ENCODE assay signal across 31 cellular contexts in the genomic region with DNA sequence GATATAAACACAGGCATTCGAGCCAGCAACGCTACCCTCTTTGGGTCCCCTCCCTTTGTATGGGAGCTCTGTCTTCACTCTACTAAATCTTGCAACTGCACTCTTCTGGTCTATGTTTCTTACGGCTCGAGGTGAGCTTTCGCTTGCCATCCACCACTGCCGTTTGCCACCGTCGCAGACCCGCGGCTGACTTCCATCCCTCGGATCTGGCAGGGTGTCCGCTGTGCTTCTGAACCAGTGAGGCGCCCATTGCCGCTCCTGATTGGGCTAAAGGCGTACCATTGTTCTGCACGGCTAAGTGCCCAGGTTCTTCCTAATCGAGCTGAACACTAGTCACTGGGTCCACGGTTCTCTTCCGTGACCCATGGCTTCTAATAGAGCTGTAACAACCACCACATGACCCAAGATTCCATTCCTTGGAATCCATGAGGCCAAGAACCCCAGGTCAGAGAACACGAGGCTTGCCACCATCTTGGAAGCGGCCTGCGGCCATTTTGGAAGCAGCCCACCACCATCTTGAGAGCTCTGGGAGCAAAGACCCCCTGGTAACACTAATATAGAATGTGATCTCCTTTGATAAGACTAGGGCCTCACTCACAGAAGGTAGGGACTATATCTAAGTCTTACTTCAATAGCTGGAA. TPM values are rescaled to one million over a fixed set of nuclear protein-coding genes. Genes with fewer than 3 reads are reported as not detected.
"Had no signal": no experiment of that assay in that cellular context is flagged by ENCODE, and none has a peak within 500 bp of the region (broad histone marks: within the 10 kb centered on the region; RNA-seq: fewer than 3 reads in every experiment).

No MANE protein-coding gene starts in this region.

- DNase-seq: activated CD4-positive, alpha-beta T cell treated with anti-CD3 and anti-CD28 coated beads for 1 hour; activated CD4-positive, alpha-beta T cell treated with anti-CD3 and anti-CD28 coated beads, Interleukin-2, amount 50 U/mL, for 1 hour; activated CD8-positive, alpha-beta memory T cell treated with anti-CD3 and anti-CD28 coated beads, Interleukin-2, amount 10 ng/mL, durations not matched to agents 7 days and 5 days; activated CD8-positive, alpha-beta T cell treated with anti-CD3 and anti-CD28 coated beads, Interleukin-2, amount 10 ng/mL, durations not matched to agents 7 days and 5 days; activated naive CD8-positive, alpha-beta T cell treated with anti-CD3 and anti-CD28 coated beads, Interleukin-2, amount 50 U/mL, for 24 hours; activated T-cell treated with anti-CD3 and anti-CD28 coated beads, Interleukin-2, amount 50 U/mL, for 48 hours; amygdala; central memory CD4-positive, alpha-beta T cell; endodermal cell; foreskin keratinocyte; heart right ventricle; left ventricle myocardium inferior; mesendoderm; natural killer cell; spleen; stimulated activated naive CD4-positive, alpha-beta T cell; T-helper 2 cell had no signal

- H3K9me3 ChIP-seq: breast epithelium, heart right ventricle, left ventricle myocardium inferior, right atrium auricular region, spleen, suprapubic skin, tibial nerve had no signal

- H3K4me2 ChIP-seq: neural progenitor cell had no signal

- H3K27ac ChIP-seq: breast epithelium, foreskin keratinocyte, heart right ventricle, left ventricle myocardium inferior, neural progenitor cell, right atrium auricular region, spleen, suprapubic skin, tibial nerve had no signal

- ATAC-seq: activated CD8-positive, alpha-beta memory T cell treated with anti-CD3 and anti-CD28 coated beads, Interleukin-2, amount 10 ng/mL, durations not matched to agents 7 days and 5 days; activated CD8-positive, alpha-beta T cell treated with anti-CD3 and anti-CD28 coated beads, Interleukin-2, amount 10 ng/mL, durations not matched to agents 7 days and 5 days; activated naive CD8-positive, alpha-beta T cell treated with anti-CD3 and anti-CD28 coated beads, Interleukin-2, amount 50 U/mL, for 24 hours; esophagus mucosa; foreskin keratinocyte; heart right ventricle; natural killer cell had no signal

- H3K36me3 ChIP-seq: breast epithelium, heart right ventricle, left ventricle myocardium inferior, neural progenitor cell, right atrium auricular region, spleen, suprapubic skin, tibial nerve had no signal

- FAIRE-seq: islet of Langerhans had no signal

- H3K4me3 ChIP-seq: breast epithelium, left ventricle myocardium inferior, lung, neural progenitor cell, right atrium auricular region, suprapubic skin, tibial nerve had no signal

- H3K4me1 ChIP-seq: foreskin keratinocyte had no signal

- H3K9ac ChIP-seq: neural progenitor cell had no signal

RNA-seq across cellular contexts. Expression of gene UBD, which starts 1.0 kb away (rescaled TPM):
- total RNA-seq: activated CD8-positive, alpha-beta T cell treated with anti-CD3 and anti-CD28 coated beads, Interleukin-2, amount 10 ng/mL, durations not matched to agents 7 days and 5 days; endodermal cell; foreskin keratinocyte; left ventricle myocardium inferior; mononuclear cell; natural killer cell; right atrium auricular region; suprapubic skin had no signal
- polyA plus RNA-seq: foreskin keratinocyte had no signal

RNA-seq across cellular contexts. Expression of gene OR2H2, which starts 26.4 kb away (rescaled TPM):
- total RNA-seq: activated CD8-positive, alpha-beta memory T cell treated with anti-CD3 and anti-CD28 coated beads, Interleukin-2, amount 10 ng/mL, durations not matched to agents 7 days and 5 days; activated CD8-positive, alpha-beta T cell treated with anti-CD3 and anti-CD28 coated beads, Interleukin-2, amount 10 ng/mL, durations not matched to agents 7 days and 5 days; activated T-helper 2 cell treated with anti-CD3 and anti-CD28 coated beads, Interferon-gamma antibody, Interleukin-2, Interleukin-4, amounts not matched to agents 10 μg/mL and 5 μg/mL and 100 μg/mL, durations not matched to agents 14 hours and 24 hours and 36 hours; breast epithelium; endodermal cell; esophagus mucosa; foreskin keratinocyte; glomerular endothelial cell; heart right ventricle; left ventricle myocardium inferior; lung; natural killer cell; omental fat pad; pulmonary artery endothelial cell; right atrium auricular region; spleen; suprapubic skin; tibial nerve; ureter had no signal
- polyA plus RNA-seq: foreskin keratinocyte, heart right ventricle, lung, spleen had no signal
